8 cellular contexts compared by ENCODE assay signal in the genomic region with DNA sequence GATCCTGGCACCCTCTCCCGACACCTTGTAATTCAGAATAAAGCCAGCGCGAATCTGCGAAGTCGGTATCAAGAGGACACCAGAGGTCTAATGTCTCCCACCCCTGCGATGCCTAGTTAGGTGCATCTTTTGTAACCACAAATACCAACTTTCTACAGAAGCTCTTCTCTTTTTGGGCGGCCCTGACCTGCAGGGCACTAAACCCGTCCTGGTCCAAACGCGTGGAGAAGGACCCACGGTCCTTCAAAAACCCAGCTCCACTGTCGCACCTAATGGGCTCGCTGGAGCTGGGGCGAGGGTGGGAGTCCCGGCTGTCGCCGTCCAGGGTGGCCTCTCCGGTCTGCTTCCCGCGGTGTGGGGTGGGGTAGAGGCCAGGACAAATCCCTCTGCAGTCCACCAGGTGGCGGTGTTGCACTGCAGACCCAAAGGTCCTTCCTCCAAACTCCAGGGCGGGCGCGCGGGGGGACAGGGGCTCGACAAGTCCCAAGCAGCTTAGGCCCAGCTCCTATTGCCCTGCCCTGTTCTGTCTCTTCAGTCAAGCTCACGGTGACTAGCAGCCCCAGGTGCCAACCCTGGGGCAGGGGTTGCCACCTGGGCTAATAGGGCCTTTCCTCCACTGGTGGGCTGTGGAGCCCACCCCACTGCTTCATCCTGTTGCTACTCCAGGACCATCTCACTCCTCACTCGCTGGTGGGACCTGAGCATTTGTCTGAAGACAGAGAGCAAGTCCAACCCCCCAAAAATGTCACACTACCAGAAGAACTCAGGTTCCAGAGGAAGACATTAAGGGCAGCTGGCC. TPM values are rescaled to one million over a fixed set of nuclear protein-coding genes. Genes with fewer than 3 reads are reported as not detected.
DNase-seq lines count a peak whose midpoint lies in the region; ATAC-seq, FAIRE-seq and TF ChIP-seq lines count a peak whose summit lies in the region.

No MANE protein-coding gene starts in this region.

- no peak overlapping the region for H3K4me2 ChIP-seq in neural cell (ENCODE audit: low read length)

- peaks cover 12% of the 10 kb centered on the region; the same call in 1 of the 2 replicates for H3K4me1 ChIP-seq in HUES64 (ENCODE audit: insufficient read depth, low read length)

- no peaks in the 10 kb centered on the region for H3F3A ChIP-seq in neural cell (ENCODE audit: insufficient read depth, low read length, poor library complexity, severe bottlenecking)

- H3K9ac ChIP-seq in HUES64 (ENCODE audit: low read depth, low read length): peak overlapping the region; percentile 43; the same call in 1 of the 2 replicates
- peak overlapping the region; percentile 60 for H3K9ac ChIP-seq in neural cell (ENCODE audit: low read length)

- no peak overlapping the region for H2AFZ ChIP-seq in neural cell (ENCODE audit: low read depth, low read length)

- no peaks in the 10 kb centered on the region for H3K9me3 ChIP-seq in HUES64 (ENCODE audit: insufficient read depth, low read depth, low read length)
- no peaks in the 10 kb centered on the region for H3K9me3 ChIP-seq in neural cell (ENCODE audit: low read length)

- TF ChIP-seq CTCF in fibroblast of pulmonary artery (IDR thresholded peaks at IDR 0.05; ENCODE audit: low read length, missing control alignments) (peak; percentile 77), neural cell (IDR thresholded peaks at IDR 0.05; ENCODE audit: poor library complexity, severe bottlenecking) (peak; percentile 97)

- no peak for FAIRE-seq in RCC 7860 (lab: Jason Lieb, UNC)

- no peaks in the 10 kb centered on the region for H4K20me1 ChIP-seq in neural cell (ENCODE audit: insufficient read depth)

- peak; percentile 97 for TF ChIP-seq RAD21 in neural cell (conservative IDR thresholded peaks at IDR 0.05)

- WGBS in HUES64: 7% methylated on average over 28 of the region's 28 CpGs

- no peaks in the 10 kb centered on the region for H3K36me3 ChIP-seq in HUES64 (ENCODE audit: insufficient read depth, low read length)
- no peaks in the 10 kb centered on the region for H3K36me3 ChIP-seq in neural cell (ENCODE audit: insufficient read depth, low read length)

- TF ChIP-seq EP300 in neural cell (conservative IDR thresholded peaks at IDR 0.05; ENCODE audit: poor library complexity, severe bottlenecking): no peak

- peak; percentile 45 for ATAC-seq in stimulated activated naive CD8-positive, alpha-beta T cell treated with anti-CD3 and anti-CD28 coated beads, Interleukin-15, Interleukin-2, amounts not matched to agents 100 U/mL and 50 U/mL, for 24 hours

- H3K27me3 ChIP-seq in HUES64 (ENCODE audit: insufficient read depth, low read length) (peaks cover 80% of the 10 kb centered on the region), neural cell (ENCODE audit: insufficient read depth, low read depth, low read length) (peaks cover 58% of the 10 kb centered on the region)

- peak overlapping the region; percentile 77; the same call in 1 of the 2 replicates for H3K27ac ChIP-seq in HUES64 (ENCODE audit: low read depth, low read length)
- H3K27ac ChIP-seq in neural cell (ENCODE audit: low read length): no peak overlapping the region

- DNase-seq in Daoy (ENCODE audit: low read depth) (peak; percentile 86), RCC 7860 (ENCODE audit: low spot score) (peak; percentile 24), activated T-helper 1 cell treated with Interleukin-2 at 50 U/mL for 16 hours (ENCODE audit: low read depth) (peak; percentile 68), fibroblast of pulmonary artery (ENCODE audit: low read depth) (peak; percentile 79), OCI-M2 (lab: John Stamatoyannopoulos, UW; ENCODE audit: unreplicated experiment) (no peak)
- peak; percentile 85 for DNase-seq in stimulated activated naive CD8-positive, alpha-beta T cell treated with anti-CD3 and anti-CD28 coated beads, Interleukin-15, Interleukin-2, amounts not matched to agents 100 U/mL and 50 U/mL, for 24 hours

- H3K4me3 ChIP-seq in HUES64 (ENCODE audit: low read length) (peak overlapping the region; percentile 70), fibroblast of pulmonary artery (replicated peaks; ENCODE audit: low read depth, low read length) (no peak overlapping the region), neural cell (ENCODE audit: low read length) (peak overlapping the region; percentile 68)

- H3K79me2 ChIP-seq in neural cell (replicated peaks; ENCODE audit: insufficient read depth, low read length): no peaks in the 10 kb centered on the region

- no peaks in the 10 kb centered on the region for H3K9me2 ChIP-seq in neural cell (ENCODE audit: insufficient read depth, low read length)

TF ChIP-seq in neural cell, 6 proteins besides CTCF, POLR2A, EP300 and RAD21:
- TF ChIP-seq TAF1 (IDR thresholded peaks at IDR 0.05; ENCODE audit: low read depth): no peak
- TF ChIP-seq MXI1 (conservative IDR thresholded peaks at IDR 0.05; ENCODE audit: poor library complexity, severe bottlenecking): peak; percentile 40
- peak; percentile 97 for TF ChIP-seq SMC3 (conservative IDR thresholded peaks at IDR 0.05; ENCODE audit: poor library complexity)

RNA-seq across cellular contexts. Expression of a gene that starts 2.7 kb away (rescaled TPM):
- not detected in 2 replicates for total RNA-seq in Daoy (2014; rRNA removed; shearing (Covaris generic))
- 40.9 TPM for polyA plus RNA-seq in HUES64 (2013, experiment 1 of 2)
- polyA plus RNA-seq in HUES64 (2013, experiment 2 of 2): 47.5 TPM
- polyA plus RNA-seq in neural cell: not detected in 2 replicates
- not detected in 2 replicates for polyA minus RNA-seq in neural cell

RNA-seq across cellular contexts. Expression of a gene that starts 10.9 kb away (rescaled TPM):
- total RNA-seq in Daoy (2014; rRNA removed; shearing (Covaris generic)): 88.7 and 106 TPM in 2 replicates
- 95.1 TPM for polyA plus RNA-seq in HUES64 (2013, experiment 1 of 2)
- polyA plus RNA-seq in HUES64 (2013, experiment 2 of 2): 86.5 TPM
- 21.1 and 23.3 TPM in 2 replicates for polyA plus RNA-seq in neural cell
- polyA minus RNA-seq in neural cell: 40.4 and 41.9 TPM in 2 replicates

RNA-seq across cellular contexts. Expression of a gene that starts 14.2 kb away (rescaled TPM):
- 3.0 and 6.3 TPM in 2 replicates for total RNA-seq in Daoy (2014; rRNA removed; shearing (Covaris generic))
- polyA plus RNA-seq in HUES64 (2013, experiment 1 of 2): 7.9 TPM
- 14.0 TPM for polyA plus RNA-seq in HUES64 (2013, experiment 2 of 2)
- 26.9 and 34.6 TPM in 2 replicates for polyA plus RNA-seq in neural cell
- polyA minus RNA-seq in neural cell: 42.4 and 45.5 TPM in 2 replicates

RNA-seq across cellular contexts. Expression of a gene that starts 40.8 kb away (rescaled TPM):
- 6.2 and 11.7 TPM in 2 replicates for total RNA-seq in Daoy (2014; rRNA removed; shearing (Covaris generic))
- polyA plus RNA-seq in HUES64 (2013, experiment 1 of 2): 0.80 TPM
- polyA plus RNA-seq in HUES64 (2013, experiment 2 of 2): 2.5 TPM
- polyA plus RNA-seq in neural cell: 1.7 and 3.5 TPM in 2 replicates
- 1.9 TPM in 2 replicates for polyA minus RNA-seq in neural cell

RNA-seq across cellular contexts. Expression of a gene that starts 47.3 kb away (rescaled TPM):
- 158 and 240 TPM in 2 replicates for total RNA-seq in Daoy (2014; rRNA removed; shearing (Covaris generic))
- polyA plus RNA-seq in HUES64 (2013, experiment 1 of 2): 320 TPM
- polyA plus RNA-seq in HUES64 (2013, experiment 2 of 2): 370 TPM
- 275 and 294 TPM in 2 replicates for polyA plus RNA-seq in neural cell
- 180 and 190 TPM in 2 replicates for polyA minus RNA-seq in neural cell
